Comparison of ENCODE assay signal across 16 cellular contexts in the genomic region with DNA sequence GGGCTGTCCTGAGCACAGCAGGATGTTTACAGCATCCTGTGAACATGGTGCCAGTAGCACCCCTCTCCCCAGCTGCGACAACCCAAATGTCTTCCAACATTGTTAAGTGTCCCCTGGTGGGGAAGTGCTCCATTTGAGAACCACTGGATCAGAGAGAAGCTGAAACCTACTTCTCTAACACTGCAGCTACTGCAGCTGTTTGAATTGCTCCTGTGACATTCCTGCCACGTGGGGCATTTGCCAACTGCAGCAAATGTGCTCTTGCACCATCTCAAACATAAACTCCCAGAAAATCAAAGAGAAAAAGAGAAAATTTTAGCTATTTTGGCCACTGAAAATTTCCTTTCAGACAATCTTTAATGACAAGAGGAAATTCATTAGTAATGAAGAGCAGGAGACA. TPM values are rescaled to one million over a fixed set of nuclear protein-coding genes. Genes with fewer than 3 reads are reported as not detected.
DNase-seq lines count a peak whose midpoint lies in the region; ATAC-seq and TF ChIP-seq lines count a peak whose summit lies in the region.
"Had no signal": no experiment of that assay in that cellular context is flagged by ENCODE, and none has a peak within 500 bp of the region (broad histone marks: within the 10 kb centered on the region; RNA-seq: fewer than 3 reads in every experiment).

No MANE protein-coding gene starts in this region.

- TF ChIP-seq CTCF in A673 (conservative IDR thresholded peaks at IDR 0.05; ENCODE audit: low read depth, low read length) (0 out of 2 replicates have a peak, but pooled peaks have one; percentile 14), HL-60 (IDR thresholded peaks at IDR 0.05; ENCODE audit: insufficient read depth, low read length) (no peak)

- H3K4ac ChIP-seq in mesendoderm (ENCODE audit: low read depth, low read length) = no peak overlapping the region

- H3K79me2 ChIP-seq in mesendoderm (ENCODE audit: control insufficient read depth, insufficient read depth, low read length) = no peaks in the 10 kb centered on the region

- no peak overlapping the region for H2BK15ac ChIP-seq in mesendoderm (replicated peaks; ENCODE audit: low read depth)

- no peak overlapping the region for H3K18ac ChIP-seq in mesendoderm (ENCODE audit: low read length)

- no peak overlapping the region for H2BK120ac ChIP-seq in mesendoderm (ENCODE audit: low read depth, low read length)

- H3K56ac ChIP-seq in mesendoderm (ENCODE audit: low read length) = no peak overlapping the region

- POLR2A ChIA-PET in A673 (lab: Charles Lee; ENCODE audit: low non-redundant PET) = no interaction called here

- H3K9ac ChIP-seq in mesendoderm (ENCODE audit: low read length) = no peak overlapping the region

- BruUV-seq in A673 (replicated peaks; lab: Mats Ljungman, UMichigan) = no TSS peak

- ATAC-seq in GM21526 (IDR thresholded peaks at IDR 0.05; ENCODE audit: low FRiP score, unreplicated experiment) (no peak), GM18873 (IDR thresholded peaks at IDR 0.05; ENCODE audit: low FRiP score, unreplicated experiment) (no peak)
- no peak for ATAC-seq in activated CD4-positive, CD25-positive, alpha-beta regulatory T cell treated with anti-CD3 and anti-CD28 coated beads, Interleukin-2, amount 50 U/mL, for 24 hours
- ATAC-seq: left colon had no signal

- H3K4me2 ChIP-seq in mesendoderm (ENCODE audit: low read length) = no peak overlapping the region

- no peak for DNase-seq in A673 (ENCODE audit: low spot score)
- DNase-seq in HL-60 (ENCODE audit: low read depth in 1 of 2, low spot score in 1 of 2) = peak in 1 of 2 experiments; percentile 30
- DNase-seq in dedifferentiated amniotic fluid mesenchymal stem cell (ENCODE audit: extremely low spot score) = peak; percentile 29
- peak; percentile 29 for DNase-seq in mesendoderm
- no peak for DNase-seq in NCI-H82 treated with DMSO at 0.1 percent for 48 hours (lab: John Stamatoyannopoulos, UW; ENCODE audit: unreplicated experiment)
- DNase-seq: GOT3, left colon, NCI-H1417 treated with DMSO at 0.1 percent for 48 hours, NCI-H510A treated with DMSO at 0.1 percent for 48 hours, nucleus accumbens had no signal

- H4K8ac ChIP-seq in mesendoderm (ENCODE audit: low read depth, low read length) = no peak overlapping the region

- no peaks in the 10 kb centered on the region for H3K79me1 ChIP-seq in mesendoderm (ENCODE audit: low read length)

- H2BK5ac ChIP-seq in mesendoderm (ENCODE audit: low read length) = no peak overlapping the region

- H3K23ac ChIP-seq in mesendoderm (ENCODE audit: low read length) = no peak overlapping the region

- no peak overlapping the region for H2AK5ac ChIP-seq in mesendoderm (ENCODE audit: low read length)

- no peaks in the 10 kb centered on the region for H3K36me3 ChIP-seq in A673 (ENCODE audit: insufficient read depth, low read length, poor library complexity, severe bottlenecking)
- no peaks in the 10 kb centered on the region for H3K36me3 ChIP-seq in mesendoderm (ENCODE audit: control insufficient read depth, insufficient read depth, low read length)
- H3K36me3 ChIP-seq: vagina had no signal

- WGBS in mesendoderm (ENCODE audit: extremely low coverage, insufficient coverage, low lambda C conversion rate) = no CpG with 5 or more reads among the region's 2 CpGs

- H3K27ac ChIP-seq in A673 (ENCODE audit: low read depth, low read length, poor library complexity, severe bottlenecking) = no peak overlapping the region
- peak overlapping the region; percentile 45 for H3K27ac ChIP-seq in HL-60 (replicated peaks)
- H3K27ac ChIP-seq in mesendoderm (ENCODE audit: low read depth, low read length) = no peak overlapping the region
- H3K27ac ChIP-seq: vagina had no signal

- H3K9me3 ChIP-seq in A673 (ENCODE audit: low read depth, low read length, poor library complexity, severe bottlenecking) = no peaks in the 10 kb centered on the region
- H3K9me3 ChIP-seq: vagina had no signal

- CTCF ChIA-PET in A673 (lab: Charles Lee) = no interaction called here

- H4K5ac ChIP-seq in mesendoderm (ENCODE audit: low read length) = no peak overlapping the region

- H3K4me3 ChIP-seq in A673 (ENCODE audit: low read depth, low read length, poor library complexity, severe bottlenecking) = no peak overlapping the region
- no peak overlapping the region for H3K4me3 ChIP-seq in HL-60 (replicated peaks; ENCODE audit: insufficient read depth, low read length)
- H3K4me3 ChIP-seq in mesendoderm (ENCODE audit: low read length) = no peak overlapping the region
- H3K4me3 ChIP-seq: vagina had no signal

- intact Hi-C loops in A673 (cut with micrococcal nuclease; ENCODE audit: unreplicated experiment) = no loop called here

- no peaks in the 10 kb centered on the region for H3K4me1 ChIP-seq in A673 (ENCODE audit: insufficient read depth, low read length, poor library complexity, severe bottlenecking)
- no peaks in the 10 kb centered on the region for H3K4me1 ChIP-seq in mesendoderm (ENCODE audit: control insufficient read depth, low read depth, low read length)

- H3K27me3 ChIP-seq in A673 (replicated peaks; ENCODE audit: insufficient read depth, low read depth, low read length, poor library complexity) (no peaks in the 10 kb centered on the region), HL-60 (ENCODE audit: insufficient read depth, poor library complexity, severe bottlenecking) (no peaks in the 10 kb centered on the region), mesendoderm (ENCODE audit: insufficient read depth, low read length, poor library complexity) (no peaks in the 10 kb centered on the region)
- H3K27me3 ChIP-seq: vagina had no signal

RNA-seq across cellular contexts. Expression of a gene that starts 11.0 kb away (rescaled TPM):
- total RNA-seq in A673 (2021) = not detected in 2 replicates
- 0.04 TPM for polyA plus RNA-seq in mesendoderm (2013, experiment 1 of 2)
- 0.01 TPM for polyA plus RNA-seq in mesendoderm (2013, experiment 2 of 2)
- total RNA-seq: activated CD8-positive, alpha-beta memory T cell treated with anti-CD3 and anti-CD28 coated beads for 36 hours had no signal

RNA-seq across cellular contexts. Expression of a gene that starts 32.2 kb away (rescaled TPM):
- not detected in 2 replicates for total RNA-seq in A673 (2021)
- not detected for polyA plus RNA-seq in mesendoderm (2013, experiment 1 of 2)
- polyA plus RNA-seq in mesendoderm (2013, experiment 2 of 2) = not detected
- total RNA-seq: activated CD8-positive, alpha-beta memory T cell treated with anti-CD3 and anti-CD28 coated beads for 36 hours; left colon; RPMI7951; vagina had no signal

Comparison
In these comparisons a context has a peak if more than half of its experiments do, and no peak if none do; other contexts are left out.
1. DNase-seq: peak in dedifferentiated amniotic fluid mesenchymal stem cell (single experiment) and mesendoderm (single experiment); none in A673 (single experiment) and NCI-H82 treated with DMSO at 0.1 percent for 48 hours (single experiment).